ENCODE assay signal across 8 cellular contexts in the genomic region with DNA sequence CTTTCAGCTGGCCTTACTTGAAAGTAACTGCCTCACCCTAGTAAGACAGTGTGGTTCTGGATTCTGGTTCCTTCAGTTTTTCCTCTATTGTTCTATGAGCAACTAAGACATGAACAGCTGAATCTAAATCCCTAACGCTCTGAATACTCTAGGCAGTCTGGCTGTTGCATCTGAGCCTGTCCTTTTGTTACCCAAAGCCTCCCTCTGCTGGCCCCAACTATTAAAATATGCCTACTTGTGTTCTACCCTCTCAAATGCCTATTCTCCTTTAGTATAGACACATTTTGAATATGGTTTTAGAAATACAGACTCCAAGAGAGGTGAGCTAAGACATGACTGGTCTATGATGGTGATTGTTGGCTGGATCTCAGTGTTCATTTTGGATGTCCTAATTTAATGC.
A peak's percentile ranks its signal among the peaks of the same experiment; 100 is the strongest.
DNase-seq lines count a peak whose midpoint lies in the region; ATAC-seq and TF ChIP-seq lines count a peak whose summit lies in the region.

No MANE protein-coding gene starts in this region.

- no peaks in the 10 kb centered on the region for H4K20me1 ChIP-seq in neural progenitor cell (ENCODE audit: low read depth)

- intact Hi-C loops in CD4-positive, alpha-beta memory T cell (cut with micrococcal nuclease): no loop called here

- H3K27ac ChIP-seq in neural progenitor cell: no peak overlapping the region
- no peak overlapping the region for H3K27ac ChIP-seq in CD4-positive, alpha-beta memory T cell (ENCODE audit: low read depth, low read length)

- H3K9me3 ChIP-seq in neural progenitor cell (ENCODE audit: low read depth): no peaks in the 10 kb centered on the region
- H3K9me3 ChIP-seq in CD4-positive, alpha-beta memory T cell (ENCODE audit: control insufficient read depth in 1 of 2, low read length in 2 of 2): no peaks in the 10 kb centered on the region

- H3K27me3 ChIP-seq in H7 (ENCODE audit: control insufficient read depth, insufficient read depth, low read length) (no peaks in the 10 kb centered on the region), neural progenitor cell (no peaks in the 10 kb centered on the region)
- H3K27me3 ChIP-seq in CD4-positive, alpha-beta memory T cell (ENCODE audit: insufficient read depth, low read length): no peaks in the 10 kb centered on the region

- H3K36me3 Mint-ChIP-seq in neural progenitor cell: no peaks in the 10 kb centered on the region
- H3K36me3 Mint-ChIP-seq in stimulated activated memory B cell treated with anti-CD40 and anti-IgM and Interleukin-4, amounts not matched to agents 10 μg/mL and 1 μg/mL and 100 μg/mL, for 72 hours: no peaks in the 10 kb centered on the region
- no peaks in the 10 kb centered on the region for H3K36me3 Mint-ChIP-seq in CD4-positive, alpha-beta memory T cell

- H3K4me3 Mint-ChIP-seq in neural progenitor cell: no peak overlapping the region
- no peak overlapping the region for H3K4me3 Mint-ChIP-seq in stimulated activated memory B cell treated with anti-CD40 and anti-IgM and Interleukin-4, amounts not matched to agents 10 μg/mL and 1 μg/mL and 100 μg/mL, for 72 hours
- no peak overlapping the region for H3K4me3 Mint-ChIP-seq in CD4-positive, alpha-beta memory T cell

- CTCF ChIA-PET in CD4-positive, alpha-beta memory T cell (lab: Charles Lee; ENCODE audit: partially characterized antibody): interaction anchor here (1.3 kb wide), 1 partner anchor 20 kb away, joined by 3 read pairs; no protein-coding TSS in a partner anchor

- no peak overlapping the region for H3K4me3 ChIP-seq in H7 (ENCODE audit: insufficient read depth, low read depth, low read length)
- H3K4me3 ChIP-seq in epithelial cell of esophagus (ENCODE audit: low read length): no peak overlapping the region
- H3K4me3 ChIP-seq in neural progenitor cell: no peak overlapping the region
- no peak overlapping the region for H3K4me3 ChIP-seq in CD4-positive, alpha-beta memory T cell (ENCODE audit: low read length in 2 of 2)

- TF ChIP-seq CTCF in epithelial cell of esophagus (IDR thresholded peaks at IDR 0.05; ENCODE audit: insufficient read depth, low read depth, low read length, missing control alignments) (peak; percentile 13), neural progenitor cell (IDR thresholded peaks at IDR 0.05) (peak; percentile 48)

- POLR2A ChIA-PET in CD4-positive, alpha-beta memory T cell (lab: Charles Lee; ENCODE audit: partially characterized antibody): no interaction called here

- H3K36me3 ChIP-seq in H7 (replicated peaks; ENCODE audit: control insufficient read depth, insufficient read depth, low read length) (no peaks in the 10 kb centered on the region), neural progenitor cell (no peaks in the 10 kb centered on the region)
- H3K36me3 ChIP-seq in CD4-positive, alpha-beta memory T cell (ENCODE audit: insufficient read depth, low read length): no peaks in the 10 kb centered on the region

- H3K79me2 ChIP-seq in neural progenitor cell (ENCODE audit: low read depth): no peaks in the 10 kb centered on the region

- H3F3A ChIP-seq in neural progenitor cell (ENCODE audit: low read depth): no peaks in the 10 kb centered on the region

- no peak overlapping the region for H3K27ac Mint-ChIP-seq in neural progenitor cell
- no peak overlapping the region for H3K27ac Mint-ChIP-seq in stimulated activated memory B cell treated with anti-CD40 and anti-IgM and Interleukin-4, amounts not matched to agents 10 μg/mL and 1 μg/mL and 100 μg/mL, for 72 hours
- H3K27ac Mint-ChIP-seq in CD4-positive, alpha-beta memory T cell: no peak overlapping the region

- H3K27me3 Mint-ChIP-seq in neural progenitor cell (ENCODE audit: insufficient read depth, low read depth): no peaks in the 10 kb centered on the region
- no peaks in the 10 kb centered on the region for H3K27me3 Mint-ChIP-seq in stimulated activated memory B cell treated with anti-CD40 and anti-IgM and Interleukin-4, amounts not matched to agents 10 μg/mL and 1 μg/mL and 100 μg/mL, for 72 hours
- H3K27me3 Mint-ChIP-seq in CD4-positive, alpha-beta memory T cell: no peaks in the 10 kb centered on the region

- no peak for ATAC-seq in stimulated activated memory B cell treated with anti-CD40 and anti-IgM and Interleukin-4, amounts not matched to agents 10 μg/mL and 1 μg/mL and 100 μg/mL, for 72 hours
- no peak for ATAC-seq in GM21528 (IDR thresholded peaks at IDR 0.05; ENCODE audit: low FRiP score, unreplicated experiment)

- no peaks in the 10 kb centered on the region for H3K4me1 Mint-ChIP-seq in neural progenitor cell
- no peaks in the 10 kb centered on the region for H3K4me1 Mint-ChIP-seq in stimulated activated memory B cell treated with anti-CD40 and anti-IgM and Interleukin-4, amounts not matched to agents 10 μg/mL and 1 μg/mL and 100 μg/mL, for 72 hours
- no peaks in the 10 kb centered on the region for H3K4me1 Mint-ChIP-seq in CD4-positive, alpha-beta memory T cell

- peak overlapping the region; percentile 7 for H3K4me2 ChIP-seq in neural progenitor cell

- H2AFZ ChIP-seq in neural progenitor cell (replicated peaks): peak overlapping the region; percentile 39

- H3K9me3 Mint-ChIP-seq in neural progenitor cell: peaks cover 4% of the 10 kb centered on the region
- no peaks in the 10 kb centered on the region for H3K9me3 Mint-ChIP-seq in stimulated activated memory B cell treated with anti-CD40 and anti-IgM and Interleukin-4, amounts not matched to agents 10 μg/mL and 1 μg/mL and 100 μg/mL, for 72 hours
- H3K9me3 Mint-ChIP-seq in CD4-positive, alpha-beta memory T cell: peaks cover 0 to 4% (median 1%) of the 10 kb centered on the region in 8 donors

- no peaks in the 10 kb centered on the region for H3K4me1 ChIP-seq in neural progenitor cell
- no peaks in the 10 kb centered on the region for H3K4me1 ChIP-seq in CD4-positive, alpha-beta memory T cell (ENCODE audit: insufficient read depth, low read length)

- H3K9ac ChIP-seq in neural progenitor cell: no peak overlapping the region

- DNase-seq in H7 (peak; percentile 2), NCI-H526 (lab: John Stamatoyannopoulos, UW) (peak; percentile 36 to 71), epithelial cell of esophagus (ENCODE audit: low read depth) (peak; percentile 1), neural progenitor cell (ENCODE audit: low spot score) (peak; percentile 52), GM19240 (ENCODE audit: insufficient read length, low spot score) (no peak)
- DNase-seq in CD4-positive, alpha-beta memory T cell: no peak

Comparison
In these comparisons a context has a peak if more than half of its experiments do, and no peak if none do; other contexts are left out.
1. DNase-seq: peak in H7 (single experiment), NCI-H526 (2 of 2), epithelial cell of esophagus (single experiment) and neural progenitor cell (single experiment); none in GM19240 (single experiment) and CD4-positive, alpha-beta memory T cell (0 of 5).